Comparison of ENCODE assay signal across 16 cellular contexts in the genomic region with DNA sequence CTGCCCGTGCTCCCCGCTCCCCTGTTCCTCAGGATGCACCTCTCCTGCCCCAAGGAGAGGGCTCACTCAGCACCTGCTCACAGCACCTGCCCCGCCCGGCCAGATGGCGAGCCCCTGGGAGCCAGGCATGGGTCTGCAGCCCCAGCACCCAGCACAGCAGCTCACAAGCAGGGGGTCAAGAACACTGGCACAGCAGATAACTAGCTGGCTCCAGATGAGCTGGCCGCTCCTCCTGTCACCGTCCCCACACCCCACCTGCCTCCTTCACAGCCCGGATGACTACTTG. TPM values are rescaled to one million over a fixed set of nuclear protein-coding genes. Genes with fewer than 3 reads are reported as not detected.
A peak's percentile ranks its signal among the peaks of the same experiment; 100 is the strongest.
DNase-seq lines count a peak whose midpoint lies in the region; ATAC-seq and TF ChIP-seq lines count a peak whose summit lies in the region.
"Had no signal": no experiment of that assay in that cellular context is flagged by ENCODE, and none has a peak within 500 bp of the region (broad histone marks: within the 10 kb centered on the region; RNA-seq: fewer than 3 reads in every experiment).

No MANE protein-coding gene starts in this region.

- DNase-seq in HFFc6 (no peak), neural crest cell (ENCODE audit: low read depth, low spot score) (no peak), suprapubic skin (ENCODE audit: low spot score in 2 of 2) (no peak), NCI-H187 treated with DMSO at 0.1 percent for 48 hours (lab: John Stamatoyannopoulos, UW) (no peak)
- no peak for DNase-seq in stimulated activated naive CD4-positive, alpha-beta T cell (lab: John Stamatoyannopoulos, UW)
- DNase-seq: DMS 273 treated with DMSO at 0.1 percent for 48 hours, H9, KBM-7, NCI-H1105, NCI-H1694, NCI-H510A, NCI-H774, RPMI8226 had no signal

- no peaks in the 10 kb centered on the region for H3K27me3 ChIP-seq in subcutaneous abdominal adipose tissue (ENCODE audit: control insufficient read depth in 5 of 5, insufficient read depth in 4 of 5, low read length in 5 of 5)
- H3K27me3 ChIP-seq in suprapubic skin, result no peaks in the 10 kb centered on the region

- H3K9me3 Mint-ChIP-seq in HFFc6 (no peaks in the 10 kb centered on the region), neural crest cell (no peaks in the 10 kb centered on the region)
- no peaks in the 10 kb centered on the region for H3K9me3 Mint-ChIP-seq in activated T-helper 17 cell treated with anti-CD3 and anti-CD28 coated beads, Interleukin-2, amount 50 U/mL, for 72 hours
- H3K9me3 Mint-ChIP-seq: CD14-positive monocyte, H9 had no signal

- no peak for ATAC-seq in activated T-helper 17 cell treated with anti-CD3 and anti-CD28 coated beads, Interleukin-2, amount 50 U/mL, for 72 hours (replicated peaks)

- H3K27ac ChIP-seq in subcutaneous abdominal adipose tissue (ENCODE audit: low read depth, low read length), result peak overlapping the region; percentile 75
- no peak overlapping the region for H3K27ac ChIP-seq in suprapubic skin

- H3K27ac Mint-ChIP-seq in HFFc6 (peak overlapping the region; percentile 58; the same call in 1 of the 2 replicates), neural crest cell (ENCODE audit: unreplicated experiment) (peak overlapping the region; percentile 43)
- H3K27ac Mint-ChIP-seq in activated T-helper 17 cell treated with anti-CD3 and anti-CD28 coated beads, Interleukin-2, amount 50 U/mL, for 72 hours, result peak overlapping the region; percentile 61
- H3K27ac Mint-ChIP-seq: H9 had no signal

- TF ChIP-seq CTCF in HFFc6 (IDR thresholded peaks at IDR 0.05), result no peak
- TF ChIP-seq CTCF in neural crest cell (conservative IDR thresholded peaks at IDR 0.05), result no peak
- TF ChIP-seq CTCF in suprapubic skin (IDR thresholded peaks at IDR 0.05), result no peak

- H3K9ac ChIP-seq in subcutaneous abdominal adipose tissue (ENCODE audit: low read length in 5 of 5), result peak overlapping the region in 1 of 5 donors; percentile 8

- H3K9me3 ChIP-seq in subcutaneous abdominal adipose tissue (ENCODE audit: control insufficient read depth in 5 of 5, low read length in 5 of 5) (no peaks in the 10 kb centered on the region), suprapubic skin (no peaks in the 10 kb centered on the region)

- H3K4me3 Mint-ChIP-seq in HFFc6 (no peak overlapping the region), neural crest cell (no peak overlapping the region)
- H3K4me3 Mint-ChIP-seq in activated T-helper 17 cell treated with anti-CD3 and anti-CD28 coated beads, Interleukin-2, amount 50 U/mL, for 72 hours, result no peak overlapping the region
- H3K4me3 Mint-ChIP-seq: CD14-positive monocyte, H9 had no signal

- H3K36me3 ChIP-seq in subcutaneous abdominal adipose tissue (ENCODE audit: control insufficient read depth in 5 of 5, insufficient read depth in 5 of 5, low read length in 5 of 5), result peaks cover 0 to 93% (median 85%) of the 10 kb centered on the region in 5 donors
- H3K36me3 ChIP-seq in suprapubic skin, result peaks cover 72% of the 10 kb centered on the region

- no peak for TF ChIP-seq POLR2A in suprapubic skin (IDR thresholded peaks at IDR 0.05)

- H3K4me3 ChIP-seq in subcutaneous abdominal adipose tissue (ENCODE audit: low read depth in 1 of 5, low read length in 5 of 5) (no peak overlapping the region), suprapubic skin (no peak overlapping the region)

- H3K36me3 Mint-ChIP-seq in HFFc6 (ENCODE audit: low read depth) (peaks cover 30% of the 10 kb centered on the region), neural crest cell (ENCODE audit: low read depth) (peaks cover 5% of the 10 kb centered on the region)
- H3K36me3 Mint-ChIP-seq in activated T-helper 17 cell treated with anti-CD3 and anti-CD28 coated beads, Interleukin-2, amount 50 U/mL, for 72 hours (ENCODE audit: low read depth), result peaks cover 84% of the 10 kb centered on the region

- H3K27me3 Mint-ChIP-seq in HFFc6 (ENCODE audit: insufficient read depth), result no peaks in the 10 kb centered on the region; the same call in 1 of the 2 replicates
- H3K27me3 Mint-ChIP-seq in activated T-helper 17 cell treated with anti-CD3 and anti-CD28 coated beads, Interleukin-2, amount 50 U/mL, for 72 hours, result no peaks in the 10 kb centered on the region
- no peaks in the 10 kb centered on the region for H3K27me3 Mint-ChIP-seq in neural crest cell (ENCODE audit: low read depth)

- H3K4me1 Mint-ChIP-seq in HFFc6 (ENCODE audit: low read depth), result peaks cover 38% of the 10 kb centered on the region
- H3K4me1 Mint-ChIP-seq in activated T-helper 17 cell treated with anti-CD3 and anti-CD28 coated beads, Interleukin-2, amount 50 U/mL, for 72 hours, result no peaks in the 10 kb centered on the region
- no peaks in the 10 kb centered on the region for H3K4me1 Mint-ChIP-seq in neural crest cell
- H3K4me1 Mint-ChIP-seq: H9 had no signal

- no peak for TF ChIP-seq EP300 in suprapubic skin (IDR thresholded peaks at IDR 0.05)

- WGBS in suprapubic skin, result 96% methylated on average over 4 of the region's 8 CpGs

- H3K4me1 ChIP-seq in subcutaneous abdominal adipose tissue (ENCODE audit: control insufficient read depth in 5 of 5, insufficient read depth in 5 of 5, low read length in 5 of 5) (peaks cover 2 to 27% (median 21%) of the 10 kb centered on the region in 5 donors), suprapubic skin (peaks cover 12% of the 10 kb centered on the region)

RNA-seq across cellular contexts. Expression of gene EVA1B, which starts 20.9 kb away (rescaled TPM):
- 100 to 1,000 TPM; 152 to 206 (median 155) TPM for total RNA-seq in HFFc6 (2021; fragmentation: NEBNext Ultra II Directional; extraction: Animal tissue kit (Norgen Biotek cat#: 25700))
- total RNA-seq in activated T-helper 17 cell treated with anti-CD3 and anti-CD28 coated beads, Interleukin-2, amount 50 U/mL, for 72 hours, result 1 to 10 TPM; 2.5 to 5.6 TPM
- total RNA-seq in neural crest cell (24.8 and 28.5 TPM in 2 replicates), suprapubic skin (10 to 100 TPM; 13.3 to 28.0 (median 19.2) TPM)

RNA-seq across cellular contexts. Expression of gene SH3D21, which starts 38.2 kb away (rescaled TPM):
- total RNA-seq in HFFc6 (2021; fragmentation: NEBNext Ultra II Directional; extraction: Animal tissue kit (Norgen Biotek cat#: 25700)), result 1 to 10 TPM; 2.7 to 5.3 (median 2.9) TPM
- total RNA-seq in activated T-helper 17 cell treated with anti-CD3 and anti-CD28 coated beads, Interleukin-2, amount 50 U/mL, for 72 hours, result 100 to 1,000 TPM in 1 of 2 donors, 10 to 100 TPM in 1; 24.4 to 245 TPM
- 5.4 and 5.9 TPM in 2 replicates for total RNA-seq in neural crest cell
- total RNA-seq in suprapubic skin, result 10 to 100 TPM in 3 of 4 donors, 1 to 10 TPM in 1; 6.0 to 26.6 (median 16.0) TPM

RNA-seq across cellular contexts. Expression of gene STK40, which starts 41.4 kb away (rescaled TPM):
- 10 to 100 TPM; 24.1 to 26.5 (median 25.1) TPM for total RNA-seq in HFFc6 (2021; fragmentation: NEBNext Ultra II Directional; extraction: Animal tissue kit (Norgen Biotek cat#: 25700))
- 10 to 100 TPM; 44.1 to 56.8 TPM for total RNA-seq in activated T-helper 17 cell treated with anti-CD3 and anti-CD28 coated beads, Interleukin-2, amount 50 U/mL, for 72 hours
- 77.5 and 80.1 TPM in 2 replicates for total RNA-seq in neural crest cell
- 10 to 100 TPM; 29.0 to 69.5 (median 51.8) TPM for total RNA-seq in suprapubic skin

RNA-seq across cellular contexts. Expression of gene LSM10, which starts 53.4 kb away (rescaled TPM):
- total RNA-seq in HFFc6 (2021; fragmentation: NEBNext Ultra II Directional; extraction: Animal tissue kit (Norgen Biotek cat#: 25700)), result 10 to 100 TPM; 44.6 to 58.7 (median 49.6) TPM
- total RNA-seq in activated T-helper 17 cell treated with anti-CD3 and anti-CD28 coated beads, Interleukin-2, amount 50 U/mL, for 72 hours, result 10 to 100 TPM; 24.6 to 59.6 TPM
- total RNA-seq in neural crest cell, result 48.1 and 48.4 TPM in 2 replicates
- total RNA-seq in suprapubic skin, result 10 to 100 TPM; 19.2 to 22.6 (median 21.4) TPM
